Comparison of ENCODE assay signal across 8 cellular contexts in genomic region chr5:75005561-75005960, GRCh38. TPM values are rescaled to one million over a fixed set of nuclear protein-coding genes. Genes with fewer than 3 reads are reported as not detected.
"Had no signal": no experiment of that assay in that cellular context is flagged by ENCODE, and none has a peak within 500 bp of the region (broad histone marks: within the 10 kb centered on the region; RNA-seq: fewer than 3 reads in every experiment).

No MANE protein-coding gene starts in this region.

- H3K36me3 Mint-ChIP-seq: IgD-negative memory B cell had no signal

- H3K4me1 Mint-ChIP-seq: IgD-negative memory B cell had no signal

- H3K27ac Mint-ChIP-seq: IgD-negative memory B cell had no signal

- H3K4me3 Mint-ChIP-seq: IgD-negative memory B cell had no signal

- FAIRE-seq: HTR-8/SVneo had no signal

- H3K27ac ChIP-seq: HL-60 had no signal

- DNase-seq: IMR-90, KBM-7, KG1 had no signal

RNA-seq across cellular contexts. Expression of gene GCNT4, which starts 46.8 kb away (rescaled TPM):
- total RNA-seq: HT-29, HT1080 had no signal
